Comparison of ENCODE assay signal across 29 cellular contexts in genomic region chr12:105048315-105048714, GRCh38. TPM values are rescaled to one million over a fixed set of nuclear protein-coding genes. Genes with fewer than 3 reads are reported as not detected.
"Had no signal": no experiment of that assay in that cellular context is flagged by ENCODE, and none has a peak within 500 bp of the region (broad histone marks: within the 10 kb centered on the region; RNA-seq: fewer than 3 reads in every experiment).

No MANE protein-coding gene starts in this region.

- H3K27ac ChIP-seq: left lung, lower lobe of right lung, neural progenitor cell, neutrophil, parathyroid adenoma, psoas muscle, right atrium auricular region, right lobe of liver, tibial nerve, uterus had no signal

- H3K4me3 ChIP-seq: left lung, lower lobe of right lung, neural progenitor cell, psoas muscle, right atrium auricular region, right lobe of liver, smooth muscle cell, tibial nerve, uterus had no signal

- H3K4me2 ChIP-seq: neural progenitor cell, smooth muscle cell had no signal

- H3K9me3 ChIP-seq: left lung, lower lobe of right lung, neutrophil, psoas muscle, right atrium auricular region, right lobe of liver, tibial nerve, uterus had no signal

- DNase-seq: hypothalamus; immature natural killer cell; kidney; left colon; left lung; lower lobe of right lung; mammary epithelial cell; mesendoderm; naive B cell; natural killer cell; nephron progenitor cell; psoas muscle; right lobe of liver; stimulated activated CD4-positive, alpha-beta T cell treated with anti-CD3 and anti-CD28 coated beads, Interleukin-1b, Interleukin-23, amount 100 ng/mL, for 48 hours; stimulated activated CD4-positive, alpha-beta T cell treated with anti-CD3 and anti-CD28 coated beads, Interleukin-2, amount 100 ng/mL, for 48 hours; stimulated activated CD4-positive, alpha-beta T cell treated with anti-CD3 and anti-CD28 coated beads, Interleukin-4, amount 100 ng/mL, for 4 hours; stimulated activated CD8-positive, alpha-beta memory T cell treated with anti-CD3 and anti-CD28 coated beads, Interleukin-4, amount 100 ng/mL, for 48 hours; stimulated activated naive CD4-positive, alpha-beta T cell treated with Interleukin-2 at 50 U/mL for 16 hours; stimulated activated naive CD8-positive, alpha-beta T cell treated with anti-CD3 and anti-CD28 coated beads, Interleukin-15, amount 100 ng/mL, for 72 hours; substantia nigra; uterus had no signal

- FAIRE-seq: islet of Langerhans, kidney had no signal

- ATAC-seq: left colon; left lung; lower lobe of right lung; natural killer cell; psoas muscle; right lobe of liver; stimulated activated memory B cell treated with anti-CD40 and anti-IgM and Interleukin-4, amounts not matched to agents 10 μg/mL and 1 μg/mL and 100 μg/mL, for 72 hours; stimulated activated naive CD8-positive, alpha-beta T cell treated with anti-CD3 and anti-CD28 coated beads, Interleukin-15, amount 100 ng/mL, for 72 hours had no signal

- H3K27me3 ChIP-seq: left lung, neural progenitor cell, neutrophil, right atrium auricular region, right lobe of liver, tibial nerve, uterus had no signal

- H2AFZ ChIP-seq: neural progenitor cell, parathyroid adenoma had no signal

- H3K36me3 ChIP-seq: lower lobe of right lung, neural progenitor cell, neutrophil, right atrium auricular region, right lobe of liver, uterus had no signal

- H3K79me2 ChIP-seq: parathyroid adenoma had no signal

- H3K9ac ChIP-seq: neural progenitor cell, parathyroid adenoma had no signal

- H3K4me1 ChIP-seq: neural progenitor cell, parathyroid adenoma, psoas muscle, right atrium auricular region, right lobe of liver, uterus had no signal

RNA-seq across cellular contexts. Expression of gene ALDH1L2, which starts 35.9 kb away (rescaled TPM):
- polyA plus RNA-seq: immature natural killer cell had no signal
